In the genomic region with DNA sequence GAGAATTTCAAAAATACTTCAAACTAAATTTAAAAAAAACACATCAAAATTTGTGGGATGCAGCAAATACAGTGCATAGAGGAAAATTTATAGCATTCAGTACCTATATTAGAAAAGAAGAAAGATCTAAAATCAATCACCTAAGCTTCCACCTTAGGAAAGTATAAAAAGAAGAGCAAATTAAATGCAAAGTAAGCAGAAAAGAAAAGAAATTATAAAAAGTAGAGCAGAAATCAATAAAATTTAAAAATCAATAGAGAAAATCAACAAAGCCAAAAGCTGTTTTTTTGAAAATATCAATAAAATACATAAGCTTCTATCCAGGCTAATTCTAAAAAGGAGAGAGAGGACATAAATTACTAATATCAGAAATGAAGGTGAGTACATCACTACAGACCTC, we compare ENCODE assay signal across 31 cellular contexts.
"Had no signal": no experiment of that assay in that cellular context is flagged by ENCODE, and none has a peak within 500 bp of the region (broad histone marks: within the 10 kb centered on the region; RNA-seq: fewer than 3 reads in every experiment).

No MANE protein-coding gene starts in this region.

- H3K27ac ChIP-seq: neural progenitor cell, ovary, parathyroid adenoma, psoas muscle, skin epidermis, spleen, stomach, thoracic aorta, thyroid gland, tibial nerve, upper lobe of left lung, vagina had no signal

- ATAC-seq: naive thymus-derived CD4-positive, alpha-beta T cell; natural killer cell; psoas muscle; right cardiac atrium; sciatic nerve; stimulated activated memory B cell treated with anti-CD40 and anti-IgM and Interleukin-4, amounts not matched to agents 10 μg/mL and 1 μg/mL and 100 μg/mL, for 72 hours had no signal

- H3K4me3 Mint-ChIP-seq: naive thymus-derived CD4-positive, alpha-beta T cell; natural killer cell; nephron; neural progenitor cell; stimulated activated memory B cell treated with anti-CD40 and anti-IgM and Interleukin-4, amounts not matched to agents 10 μg/mL and 1 μg/mL and 100 μg/mL, for 72 hours; stimulated activated naive CD8-positive, alpha-beta T cell treated with anti-CD3 and anti-CD28 coated beads, Interleukin-15, Interleukin-2, amounts not matched to agents 100 ng/mL and 50 ng/mL, for 24 hours had no signal

- H3K4me1 ChIP-seq: neural progenitor cell, parathyroid adenoma, psoas muscle, spleen, stomach, thyroid gland, tibial nerve, upper lobe of left lung, vagina had no signal

- H3K36me3 ChIP-seq: neural progenitor cell, ovary, spleen, stomach, thoracic aorta, thyroid gland, tibial nerve, upper lobe of left lung, vagina had no signal

- H3K36me3 Mint-ChIP-seq: naive thymus-derived CD4-positive, alpha-beta T cell; natural killer cell; neural progenitor cell; stimulated activated memory B cell treated with anti-CD40 and anti-IgM and Interleukin-4, amounts not matched to agents 10 μg/mL and 1 μg/mL and 100 μg/mL, for 72 hours had no signal

- H3K4me2 ChIP-seq: neural progenitor cell, smooth muscle cell had no signal

- DNase-seq: naive thymus-derived CD4-positive, alpha-beta T cell; natural killer cell; occipital lobe; ovary; posterior cingulate gyrus; psoas muscle; right cardiac atrium; spleen; stimulated activated CD4-positive, alpha-beta T cell treated with anti-CD3 and anti-CD28 coated beads, Interleukin-12 subunit alpha, Interleukin-12 subunit beta, amount 100 ng/mL, for 4 hours; stimulated activated CD4-positive, alpha-beta T cell treated with anti-CD3 and anti-CD28 coated beads, Interleukin-1b, Interleukin-23, amount 100 ng/mL, for 48 hours; stimulated activated CD4-positive, alpha-beta T cell treated with anti-CD3 and anti-CD28 coated beads, Interleukin-4, amount 100 ng/mL, for 1 hour; stimulated activated CD4-positive, alpha-beta T cell treated with anti-CD3 and anti-CD28 coated beads, Interleukin-4, amount 100 ng/mL, for 4 hours; stimulated activated CD8-positive, alpha-beta memory T cell treated with anti-CD3 and anti-CD28 coated beads, Interleukin-4, amount 100 ng/mL, for 48 hours; stimulated activated naive CD4-positive, alpha-beta T cell treated with Interleukin-2 at 50 U/mL for 16 hours; stomach; thyroid gland; trophoblast cell; upper lobe of left lung had no signal

- H3K27me3 ChIP-seq: neural progenitor cell, ovary, spleen, stomach, thyroid gland, tibial nerve, upper lobe of left lung, vagina had no signal

- H3K79me2 ChIP-seq: parathyroid adenoma had no signal

- H3K9me3 ChIP-seq: ovary, psoas muscle, spleen, stomach, thoracic aorta, thyroid gland, upper lobe of left lung, vagina had no signal

- H2AFZ ChIP-seq: neural progenitor cell, parathyroid adenoma had no signal

- FAIRE-seq: urothelium cell line had no signal

- H3K9me3 Mint-ChIP-seq: nephron, neural progenitor cell had no signal

- H3K9ac ChIP-seq: neural progenitor cell, parathyroid adenoma had no signal

- H3K4me1 Mint-ChIP-seq: naive thymus-derived CD4-positive, alpha-beta T cell; natural killer cell; nephron; stimulated activated memory B cell treated with anti-CD40 and anti-IgM and Interleukin-4, amounts not matched to agents 10 μg/mL and 1 μg/mL and 100 μg/mL, for 72 hours had no signal

- H3K27ac Mint-ChIP-seq: naive thymus-derived CD4-positive, alpha-beta T cell; natural killer cell; nephron; neural progenitor cell; progenitor cell of endocrine pancreas; stimulated activated memory B cell treated with anti-CD40 and anti-IgM and Interleukin-4, amounts not matched to agents 10 μg/mL and 1 μg/mL and 100 μg/mL, for 72 hours; stimulated activated naive CD8-positive, alpha-beta T cell treated with anti-CD3 and anti-CD28 coated beads, Interleukin-15, Interleukin-2, amounts not matched to agents 100 ng/mL and 50 ng/mL, for 24 hours had no signal

- H3K4me3 ChIP-seq: neural progenitor cell, ovary, psoas muscle, skin epidermis, smooth muscle cell, spleen, stomach, thoracic aorta, thyroid gland, tibial nerve, upper lobe of left lung, vagina had no signal
